ENCODE assay signal across 1 cellular context in genomic region chr17:42346473-42346872, GRCh38.
TF ChIP-seq lines count a peak whose summit lies in the region.

No MANE protein-coding gene starts in this region.

TF ChIP-seq in GM23338, 12 proteins besides CTCF, POLR2A, EP300 and RAD21 (continued from another document):
- TF ChIP-seq ZNF462 (CRISPR knock-in tag; IDR thresholded peaks at IDR 0.05) (no peak), EZH2 (IDR thresholded peaks at IDR 0.05; ENCODE audit: low read depth, unreplicated experiment) (no peak), STAT1 (IDR thresholded peaks at IDR 0.05; ENCODE audit: unreplicated experiment) (no peak), EZH2phosphoT487 (IDR thresholded peaks at IDR 0.05; ENCODE audit: unreplicated experiment) (no peak), ETS1 (IDR thresholded peaks at IDR 0.05) (no peak), ZNF114 (CRISPR knock-in tag; IDR thresholded peaks at IDR 0.05) (no peak), JUNB (IDR thresholded peaks at IDR 0.05; ENCODE audit: unreplicated experiment) (no peak), CREB1 (CRISPR knock-in tag; IDR thresholded peaks at IDR 0.05; ENCODE audit: low read depth) (no peak), REST (IDR thresholded peaks at IDR 0.05; ENCODE audit: unreplicated experiment) (no peak), NANOG (IDR thresholded peaks at IDR 0.05; ENCODE audit: borderline replicate concordance) (no peak)
